ENCODE assay signal across 9 cellular contexts in genomic region chr1:160204526-160205241, GRCh38. TPM values are rescaled to one million over a fixed set of nuclear protein-coding genes. Genes with fewer than 3 reads are reported as not detected.
DNase-seq lines count a peak whose midpoint lies in the region; ATAC-seq and TF ChIP-seq lines count a peak whose summit lies in the region.
"Had no signal": no experiment of that assay in that cellular context is flagged by ENCODE, and none has a peak within 500 bp of the region (broad histone marks: within the 10 kb centered on the region; RNA-seq: fewer than 3 reads in every experiment).

No MANE protein-coding gene starts in this region.

- H3K4me1 Mint-ChIP-seq in activated CD4-positive, alpha-beta T cell treated with anti-CD3 and anti-CD28 coated beads for 36 hours = peaks cover 40% of the 10 kb centered on the region
- H3K4me1 Mint-ChIP-seq in neural crest cell = peaks cover 50% of the 10 kb centered on the region

- peak; percentile 27 for DNase-seq in activated CD4-positive, alpha-beta T cell treated with anti-CD3 and anti-CD28 coated beads for 36 hours
- DNase-seq in activated CD4-positive, alpha-beta T cell treated with anti-CD3 and anti-CD28 coated beads, Interleukin-2, amount 50 U/mL, for 4 hours = no peak
- no peak for DNase-seq in HAP-1 (ENCODE audit: low spot score in 2 of 2)
- DNase-seq in NOMO-1 (lab: John Stamatoyannopoulos, UW; ENCODE audit: unreplicated experiment in 2 of 2) = peak; percentile 62 to 85
- no peak for DNase-seq in colonic mucosa
- no peak for DNase-seq in neural crest cell (ENCODE audit: low read depth, low spot score)
- no peak for DNase-seq in DMS79 (lab: John Stamatoyannopoulos, UW)
- no peak for DNase-seq in NCI-H2196 (lab: John Stamatoyannopoulos, UW; ENCODE audit: unreplicated experiment)

- POLR2A ChIA-PET in activated CD4-positive, alpha-beta T cell treated with anti-CD3 and anti-CD28 coated beads for 36 hours (lab: Charles Lee) = no interaction called here

- peaks cover 6% of the 10 kb centered on the region; the same call in 1 of the 2 replicates for H3K4me1 ChIP-seq in HAP-1
- H3K4me1 ChIP-seq in colonic mucosa = no peaks in the 10 kb centered on the region

- H3K4me3 ChIP-seq in HAP-1 = peak overlapping the region; percentile 93
- H3K4me3 ChIP-seq in colonic mucosa = peak overlapping the region; percentile 87

- CTCF ChIA-PET in activated CD4-positive, alpha-beta T cell treated with anti-CD3 and anti-CD28 coated beads for 36 hours (lab: Charles Lee) = interaction anchor here (0.7 to 1.8 kb wide), 9 partner anchors 11 to 1560 kb away, joined by 3 to 7 read pairs (median 3); no protein-coding TSS in a partner anchor

- H3K9ac ChIP-seq in colonic mucosa (ENCODE audit: low read depth in 2 of 2, low read length in 2 of 2) = peak overlapping the region; percentile 41 to 60

- ATAC-seq in activated CD4-positive, alpha-beta T cell treated with anti-CD3 and anti-CD28 coated beads for 36 hours = peak; percentile 15

- H3K36me3 ChIP-seq in HAP-1 (replicated peaks) (peaks cover 9% of the 10 kb centered on the region), colonic mucosa (no peaks in the 10 kb centered on the region)

- H3K27me3 ChIP-seq in HAP-1 (ENCODE audit: low read depth) (no peaks in the 10 kb centered on the region), colonic mucosa (no peaks in the 10 kb centered on the region)

- in situ Hi-C loops in HAP-1 (cut with MboI; ENCODE audit: low sequenced_read_pairs) = no loop called here

- H3K36me3 Mint-ChIP-seq in activated CD4-positive, alpha-beta T cell treated with anti-CD3 and anti-CD28 coated beads for 36 hours (ENCODE audit: low read depth) = peaks cover 16% of the 10 kb centered on the region
- peaks cover 3% of the 10 kb centered on the region for H3K36me3 Mint-ChIP-seq in neural crest cell (ENCODE audit: low read depth)

- no peaks in the 10 kb centered on the region for H3K9me3 ChIP-seq in HAP-1
- H3K9me3 ChIP-seq in colonic mucosa = no peaks in the 10 kb centered on the region

- TF ChIP-seq CTCF in colonic mucosa (IDR thresholded peaks at IDR 0.05) (no peak), neural crest cell (conservative IDR thresholded peaks at IDR 0.05) (no peak)

- peak overlapping the region; percentile 75 for H3K27ac Mint-ChIP-seq in activated CD4-positive, alpha-beta T cell treated with anti-CD3 and anti-CD28 coated beads for 36 hours
- H3K27ac Mint-ChIP-seq in neural crest cell (ENCODE audit: unreplicated experiment) = no peak overlapping the region

- H3K9me3 Mint-ChIP-seq in activated CD4-positive, alpha-beta T cell treated with anti-CD3 and anti-CD28 coated beads for 36 hours (ENCODE audit: low read depth) = no peaks in the 10 kb centered on the region
- H3K9me3 Mint-ChIP-seq in neural crest cell = no peaks in the 10 kb centered on the region

- peak overlapping the region; percentile 70 for H3K27ac ChIP-seq in colonic mucosa

- H3K4me3 Mint-ChIP-seq in activated CD4-positive, alpha-beta T cell treated with anti-CD3 and anti-CD28 coated beads for 36 hours = peak overlapping the region; percentile 81
- peak overlapping the region; percentile 87 for H3K4me3 Mint-ChIP-seq in neural crest cell

- intact Hi-C loops in activated CD4-positive, alpha-beta T cell treated with anti-CD3 and anti-CD28 coated beads for 36 hours (cut with DNase I, micrococcal nuclease) = loop anchor here (1.0 to 10.0 kb wide), 3 partner anchors 59 to 280 kb away; partner anchors contain the start of genes PEX19 (in 2 of the 2) and TAGLN2 (in 1 of the 2)
- intact Hi-C loops in colonic mucosa (cut with DNase I) = no loop called here

- no peaks in the 10 kb centered on the region for H3K27me3 Mint-ChIP-seq in activated CD4-positive, alpha-beta T cell treated with anti-CD3 and anti-CD28 coated beads for 36 hours
- H3K27me3 Mint-ChIP-seq in neural crest cell (ENCODE audit: low read depth) = no peaks in the 10 kb centered on the region

RNA-seq across cellular contexts. Expression of gene PEA15, which starts 0.5 kb away (rescaled TPM):
- 10 to 100 TPM; 42.5 to 63.4 TPM for total RNA-seq in activated CD4-positive, alpha-beta T cell treated with anti-CD3 and anti-CD28 coated beads for 36 hours
- 10 to 100 TPM; 33.0 to 48.3 TPM for total RNA-seq in colonic mucosa
- 113 and 117 TPM in 2 replicates for total RNA-seq in neural crest cell

RNA-seq across cellular contexts. Expression of gene CASQ1, which starts 14.3 kb away (rescaled TPM):
- total RNA-seq in activated CD4-positive, alpha-beta T cell treated with anti-CD3 and anti-CD28 coated beads for 36 hours = not detected
- total RNA-seq in colonic mucosa (not detected), neural crest cell (0.16 and 0.26 TPM in 2 replicates)

RNA-seq across cellular contexts. Expression of gene ATP1A4, which starts 53.3 kb away (rescaled TPM):
- not detected for total RNA-seq in activated CD4-positive, alpha-beta T cell treated with anti-CD3 and anti-CD28 coated beads for 36 hours
- total RNA-seq in colonic mucosa = not detected
- total RNA-seq in neural crest cell = 0.20 and 0.35 TPM in 2 replicates
- total RNA-seq: frontal cortex had no signal

RNA-seq across cellular contexts. Expression of gene DCAF8, which starts 57.7 kb away (rescaled TPM):
- 100 to 1,000 TPM; 116 to 135 TPM for total RNA-seq in activated CD4-positive, alpha-beta T cell treated with anti-CD3 and anti-CD28 coated beads for 36 hours
- total RNA-seq in colonic mucosa (10 to 100 TPM; 72.0 to 86.1 TPM), neural crest cell (124 and 130 TPM in 2 replicates)

Comparison
In these comparisons a context has a peak if more than half of its experiments do, and no peak if none do; other contexts are left out.
1. DNase-seq: peak in activated CD4-positive, alpha-beta T cell treated with anti-CD3 and anti-CD28 coated beads for 36 hours (single experiment) and NOMO-1 (2 of 2); none in activated CD4-positive, alpha-beta T cell treated with anti-CD3 and anti-CD28 coated beads, Interleukin-2, amount 50 U/mL, for 4 hours (0 of 2), HAP-1 (0 of 2), colonic mucosa (single experiment), neural crest cell (single experiment), DMS79 (single experiment) and NCI-H2196 (single experiment).